In the genomic region with DNA sequence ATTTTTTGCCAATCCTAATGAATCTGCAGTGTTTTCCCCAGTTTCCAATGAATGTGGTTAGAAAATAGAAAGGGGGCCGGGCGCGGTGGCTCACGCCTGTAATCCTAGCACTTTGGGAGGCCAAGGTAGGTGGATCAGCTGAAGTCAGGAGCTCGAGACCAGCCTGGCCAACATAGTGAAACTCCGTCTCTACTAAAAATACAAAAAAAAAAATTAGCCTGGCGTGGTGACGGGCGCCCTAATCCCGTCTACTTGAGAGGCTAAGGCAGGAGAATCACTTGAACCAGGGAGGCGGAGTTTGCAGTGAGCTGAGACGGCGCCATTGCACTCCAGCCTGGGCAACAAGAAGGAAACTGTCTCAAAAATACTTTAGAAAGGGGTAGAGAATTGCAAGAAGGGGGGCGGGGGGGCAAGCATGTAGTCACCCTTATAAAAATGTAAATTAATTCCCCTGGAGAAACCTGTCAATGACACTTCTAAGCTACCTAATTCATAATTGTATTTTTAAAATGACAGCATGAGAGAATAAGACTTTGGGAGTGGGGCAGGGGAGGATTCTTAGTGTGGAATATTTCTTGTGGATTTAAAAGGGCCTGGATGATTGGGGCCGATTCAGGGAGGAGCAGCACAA, we compare ENCODE assay signal across 8 cellular contexts. TPM values are rescaled to one million over a fixed set of nuclear protein-coding genes. Genes with fewer than 3 reads are reported as not detected.
DNase-seq lines count a peak whose midpoint lies in the region; TF ChIP-seq lines count a peak whose summit lies in the region.

No MANE protein-coding gene starts in this region.

- H3K27me3 Mint-ChIP-seq in progenitor cell of endocrine pancreas = no peaks in the 10 kb centered on the region

- H3K4me1 Mint-ChIP-seq in progenitor cell of endocrine pancreas (ENCODE audit: low read depth) = peaks cover 32% of the 10 kb centered on the region

- peak overlapping the region; percentile 96 for H3K27ac ChIP-seq in epithelial cell of prostate

- peak overlapping the region; percentile 100 for H3K27ac Mint-ChIP-seq in progenitor cell of endocrine pancreas

- peak overlapping the region; percentile 83 for H3K4me3 ChIP-seq in GM06990 (replicated peaks; ENCODE audit: low read depth, low read length)

- H3K27me3 ChIP-seq in GM06990 (replicated peaks; ENCODE audit: control insufficient read depth, insufficient read depth, low read length) = no peaks in the 10 kb centered on the region

- no peak for DNase-seq in GM06990 (ENCODE audit: extremely low read depth, insufficient read length)
- DNase-seq in RPMI7951 (ENCODE audit: low read depth) = peak; percentile 10
- no peak for DNase-seq in epithelial cell of prostate (ENCODE audit: low read depth, low spot score)
- DNase-seq in progenitor cell of endocrine pancreas (ENCODE audit: low spot score, unreplicated experiment) = no peak
- no peak for DNase-seq in activated CD4-positive, CD25-positive, alpha-beta regulatory T cell (lab: John Stamatoyannopoulos, UW)
- no peak for DNase-seq in UCSD-AML1 (lab: John Stamatoyannopoulos, UW; ENCODE audit: unreplicated experiment)
- no peak for DNase-seq in DMS 273 (lab: John Stamatoyannopoulos, UW; ENCODE audit: unreplicated experiment)
- no peak for DNase-seq in NCI-H748 treated with DMSO at 0.1 percent for 48 hours (lab: John Stamatoyannopoulos, UW)

- H3K36me3 ChIP-seq in GM06990 (ENCODE audit: control insufficient read depth, insufficient read depth, low read length) = no peaks in the 10 kb centered on the region; the same call in 1 of the 2 replicates

- peak overlapping the region; percentile 99 for H3K4me3 Mint-ChIP-seq in progenitor cell of endocrine pancreas (ENCODE audit: low read depth)

- H3K36me3 Mint-ChIP-seq in progenitor cell of endocrine pancreas (ENCODE audit: insufficient read depth) = peaks cover 4% of the 10 kb centered on the region

- TF ChIP-seq CTCF in GM06990 (IDR thresholded peaks at IDR 0.05; ENCODE audit: insufficient read depth, low read length, poor library complexity, severe bottlenecking) = no peak
- TF ChIP-seq CTCF in progenitor cell of endocrine pancreas (IDR thresholded peaks at IDR 0.05; ENCODE audit: unreplicated experiment) = no peak

- no peaks in the 10 kb centered on the region for H3K9me3 Mint-ChIP-seq in progenitor cell of endocrine pancreas (ENCODE audit: low read depth)

RNA-seq across cellular contexts. Expression of a gene that starts 1.7 kb away (rescaled TPM):
- 56.1 and 58.5 TPM in 2 replicates for total RNA-seq in RPMI7951 (2014; rRNA removed; shearing (Covaris generic))
- 79.9 and 80.0 TPM in 2 replicates for total RNA-seq in progenitor cell of endocrine pancreas
